Comparison of ENCODE assay signal across 9 cellular contexts in the genomic region with DNA sequence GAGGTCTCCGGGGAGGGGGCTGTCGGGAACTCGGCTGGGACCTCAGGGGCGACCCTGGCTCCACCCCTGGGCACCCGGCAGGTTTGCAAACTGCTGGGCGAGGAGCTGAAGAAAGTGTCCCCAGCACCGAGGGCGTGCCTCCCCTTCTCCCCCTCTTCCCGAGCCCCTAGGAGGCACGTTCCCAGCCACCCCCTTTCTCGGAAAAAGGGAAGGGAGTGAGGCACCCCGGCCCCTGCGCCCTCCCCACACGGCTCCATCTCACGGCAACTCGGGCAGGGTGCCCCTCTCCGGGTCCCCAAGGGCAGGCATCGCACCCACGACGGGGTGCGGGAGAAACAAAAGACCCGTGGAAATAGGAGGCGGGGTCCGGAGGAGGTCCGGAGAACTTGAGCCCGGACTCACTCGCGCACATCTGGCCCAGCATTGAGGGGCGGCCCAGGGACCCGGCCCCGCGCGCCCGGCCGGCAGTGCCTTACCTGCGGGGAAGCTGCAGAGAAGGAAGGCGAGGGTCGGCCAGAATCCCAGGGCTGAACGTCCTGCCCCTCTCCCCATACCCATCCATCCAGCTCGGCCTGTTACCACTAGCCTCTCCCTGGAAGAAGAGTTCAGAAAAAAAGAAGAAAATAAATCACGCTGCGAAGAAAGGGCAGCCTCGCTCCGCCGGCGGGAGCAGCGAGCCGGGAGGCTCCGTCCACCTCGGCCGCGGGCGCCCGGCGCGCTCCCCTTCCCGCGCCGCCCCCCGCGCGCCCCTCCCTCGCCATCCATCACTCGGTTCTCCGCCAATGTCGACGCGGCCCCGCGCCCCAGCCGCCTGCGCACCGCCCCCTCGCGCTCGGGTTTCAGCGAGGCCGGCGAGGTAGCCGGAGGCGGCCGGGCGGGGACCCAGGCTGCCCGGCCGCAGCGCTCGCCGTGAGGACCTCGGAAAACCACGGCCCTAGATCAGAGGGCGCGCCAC. TPM values are rescaled to one million over a fixed set of nuclear protein-coding genes. Genes with fewer than 3 reads are reported as not detected.
DNase-seq lines count a peak whose midpoint lies in the region; ATAC-seq and TF ChIP-seq lines count a peak whose summit lies in the region.
"Had no signal": no experiment of that assay in that cellular context is flagged by ENCODE, and none has a peak within 500 bp of the region (broad histone marks: within the 10 kb centered on the region; RNA-seq: fewer than 3 reads in every experiment).

No MANE protein-coding gene starts in this region.

- peaks cover 15% of the 10 kb centered on the region for H3K4me1 Mint-ChIP-seq in activated naive CD4-positive, alpha-beta T cell treated with anti-CD3 and anti-CD28 coated beads, Interleukin-2, amount 10 ng/mL, durations not matched to agents 7 days and 5 days
- H3K4me1 Mint-ChIP-seq in mesothelial cell of epicardium (peaks cover 43% of the 10 kb centered on the region), type B pancreatic cell (ENCODE audit: unreplicated experiment) (peaks cover 50% of the 10 kb centered on the region)

- H3K36me3 Mint-ChIP-seq in activated naive CD4-positive, alpha-beta T cell treated with anti-CD3 and anti-CD28 coated beads, Interleukin-2, amount 10 ng/mL, durations not matched to agents 7 days and 5 days: peaks cover 2% of the 10 kb centered on the region
- H3K36me3 Mint-ChIP-seq in mesothelial cell of epicardium (peaks cover 2% of the 10 kb centered on the region), type B pancreatic cell (peaks cover 16% of the 10 kb centered on the region)

- no peak for TF ChIP-seq CTCF in epithelial cell of esophagus (IDR thresholded peaks at IDR 0.05; ENCODE audit: insufficient read depth, low read depth, low read length, missing control alignments)
- no peak for TF ChIP-seq CTCF in mesothelial cell of epicardium (IDR thresholded peaks at IDR 0.05; ENCODE audit: unreplicated experiment)
- TF ChIP-seq CTCF in type B pancreatic cell (conservative IDR thresholded peaks at IDR 0.05): no peak

- no peaks in the 10 kb centered on the region for H3K9me3 Mint-ChIP-seq in activated naive CD4-positive, alpha-beta T cell treated with anti-CD3 and anti-CD28 coated beads, Interleukin-2, amount 10 ng/mL, durations not matched to agents 7 days and 5 days
- H3K9me3 Mint-ChIP-seq in mesothelial cell of epicardium (no peaks in the 10 kb centered on the region), type B pancreatic cell (no peaks in the 10 kb centered on the region)

- ATAC-seq in GM18867 (IDR thresholded peaks at IDR 0.05; ENCODE audit: unreplicated experiment): no peak
- ATAC-seq in GM18858 (IDR thresholded peaks at IDR 0.05; ENCODE audit: unreplicated experiment): no peak
- ATAC-seq: GM12878 had no signal

- peak overlapping the region; percentile 18 for H3K4me3 Mint-ChIP-seq in activated naive CD4-positive, alpha-beta T cell treated with anti-CD3 and anti-CD28 coated beads, Interleukin-2, amount 10 ng/mL, durations not matched to agents 7 days and 5 days
- H3K4me3 Mint-ChIP-seq in mesothelial cell of epicardium: peak overlapping the region; percentile 95
- H3K4me3 Mint-ChIP-seq in type B pancreatic cell: peak overlapping the region; percentile 97

- H3K4me3 ChIP-seq in epithelial cell of esophagus (ENCODE audit: low read length): peak overlapping the region; percentile 84
- H3K4me3 ChIP-seq: GM12878 had no signal

- no peak overlapping the region for H3K27ac Mint-ChIP-seq in activated naive CD4-positive, alpha-beta T cell treated with anti-CD3 and anti-CD28 coated beads, Interleukin-2, amount 10 ng/mL, durations not matched to agents 7 days and 5 days
- peak overlapping the region; percentile 96 for H3K27ac Mint-ChIP-seq in mesothelial cell of epicardium
- H3K27ac Mint-ChIP-seq in type B pancreatic cell: peak overlapping the region; percentile 90

- CTCF ChIA-PET in activated naive CD4-positive, alpha-beta T cell treated with anti-CD3 and anti-CD28 coated beads, Interleukin-2, amount 10 ng/mL, durations not matched to agents 7 days and 5 days (lab: Charles Lee): interaction anchor here (2.0 to 2.5 kb wide), 2 partner anchors 15 kb away, joined by 9 to 13 read pairs; no protein-coding TSS in a partner anchor

- DNase-seq in activated naive CD4-positive, alpha-beta T cell treated with anti-CD3 and anti-CD28 coated beads, Interleukin-2, amount 10 ng/mL, durations not matched to agents 7 days and 5 days: no peak
- DNase-seq in activated naive CD4-positive, alpha-beta T cell treated with Interleukin-2 at 50 U/mL for 16 hours: no peak
- DNase-seq in RPMI8226 (peak; percentile 46), epithelial cell of esophagus (ENCODE audit: low read depth) (peak; percentile 81), mesothelial cell of epicardium (ENCODE audit: low spot score in 2 of 2, unreplicated experiment in 2 of 2) (peak; percentile 78 to 89), type B pancreatic cell (ENCODE audit: extremely low spot score, unreplicated experiment) (peak; percentile 91)

- H3K27me3 Mint-ChIP-seq in activated naive CD4-positive, alpha-beta T cell treated with anti-CD3 and anti-CD28 coated beads, Interleukin-2, amount 10 ng/mL, durations not matched to agents 7 days and 5 days: peaks cover 94% of the 10 kb centered on the region
- H3K27me3 Mint-ChIP-seq in mesothelial cell of epicardium (ENCODE audit: low read depth) (peaks cover 35% of the 10 kb centered on the region), type B pancreatic cell (peaks cover 20% of the 10 kb centered on the region)

RNA-seq across cellular contexts. Expression of gene RGMA, which starts 16.3 kb away (rescaled TPM):
- total RNA-seq in mesothelial cell of epicardium: 23.6 to 26.1 TPM (median 24.3 TPM) in 3 replicates
- 37.0 and 41.6 TPM in 2 replicates for total RNA-seq in type B pancreatic cell (ENCODE audit: low replicate concordance)
- total RNA-seq: GM12878 had no signal

Comparison
In these comparisons a context has a peak if more than half of its experiments do, and no peak if none do; other contexts are left out.
1. DNase-seq: peak in RPMI8226 (single experiment), epithelial cell of esophagus (single experiment), mesothelial cell of epicardium (2 of 2) and type B pancreatic cell (single experiment); none in activated naive CD4-positive, alpha-beta T cell treated with anti-CD3 and anti-CD28 coated beads, Interleukin-2, amount 10 ng/mL, durations not matched to agents 7 days and 5 days (single experiment) and activated naive CD4-positive, alpha-beta T cell treated with Interleukin-2 at 50 U/mL for 16 hours (single experiment).
2. H3K4me3 Mint-ChIP-seq: peak in every context shown above with its lines; median percentile 97 in type B pancreatic cell; 95 in mesothelial cell of epicardium; 18 in activated naive CD4-positive, alpha-beta T cell treated with anti-CD3 and anti-CD28 coated beads, Interleukin-2, amount 10 ng/mL, durations not matched to agents 7 days and 5 days.